In genomic region chr1:226548281-226549093, GRCh38 we compare ENCODE assay signal across 8 cellular contexts. TPM values are rescaled to one million over a fixed set of nuclear protein-coding genes. Genes with fewer than 3 reads are reported as not detected.
DNase-seq lines count a peak whose midpoint lies in the region; ATAC-seq and TF ChIP-seq lines count a peak whose summit lies in the region.

STUM (plus strand) TSS chr1:226548764; CDS start chr1:226548905, 141 bp downstream.

- H3K27me3 Mint-ChIP-seq in activated naive CD4-positive, alpha-beta T cell treated with anti-CD3 and anti-CD28 coated beads, Interleukin-2, amount 50 U/mL, for 24 hours: peaks cover 34% of the 10 kb centered on the region

- no peaks in the 10 kb centered on the region for H3K27me3 ChIP-seq in right atrium auricular region

- H3K4me1 Mint-ChIP-seq in activated naive CD4-positive, alpha-beta T cell treated with anti-CD3 and anti-CD28 coated beads, Interleukin-2, amount 50 U/mL, for 24 hours: peaks cover 15% of the 10 kb centered on the region

- no peak for TF ChIP-seq POLR2A in GM18505 (IDR thresholded peaks at IDR 0.05; ENCODE audit: borderline replicate concordance, extremely low read depth, insufficient read depth, insufficient read length)

- peak within 1 kb of the TSS; percentile 31 to 60 for H3K4me3 ChIP-seq in right atrium auricular region

- no peak for ATAC-seq in HG02588 (IDR thresholded peaks at IDR 0.05; ENCODE audit: unreplicated experiment)
- ATAC-seq in GM18505 (IDR thresholded peaks at IDR 0.05; ENCODE audit: unreplicated experiment): no peak

- no peaks in the 10 kb centered on the region for H3K9me3 Mint-ChIP-seq in activated naive CD4-positive, alpha-beta T cell treated with anti-CD3 and anti-CD28 coated beads, Interleukin-2, amount 50 U/mL, for 24 hours

- no peaks in the 10 kb centered on the region for H3K36me3 ChIP-seq in right atrium auricular region

- peak within 1 kb of the TSS; percentile 36 to 49 for H3K27ac ChIP-seq in right atrium auricular region

- H3K27ac Mint-ChIP-seq in activated naive CD4-positive, alpha-beta T cell treated with anti-CD3 and anti-CD28 coated beads, Interleukin-2, amount 50 U/mL, for 24 hours: no peak within 1 kb of the TSS

- DNase-seq in ELR (ENCODE audit: low read depth): peak; percentile 30
- peak; percentile 52 for DNase-seq in NCI-H1694 treated with DMSO at 0.1 percent for 48 hours (lab: John Stamatoyannopoulos, UW)
- DNase-seq in right atrium auricular region (ENCODE audit: low spot score): no peak
- peak; percentile 61 for DNase-seq in retina
- no peak for DNase-seq in NCI-H2196 (lab: John Stamatoyannopoulos, UW; ENCODE audit: unreplicated experiment)

- peaks cover 0 to 53% of the 10 kb centered on the region in 2 donors for H3K4me1 ChIP-seq in right atrium auricular region

- H3K4me3 Mint-ChIP-seq in activated naive CD4-positive, alpha-beta T cell treated with anti-CD3 and anti-CD28 coated beads, Interleukin-2, amount 50 U/mL, for 24 hours: peak within 1 kb of the TSS; percentile 77

- no peaks in the 10 kb centered on the region for H3K36me3 Mint-ChIP-seq in activated naive CD4-positive, alpha-beta T cell treated with anti-CD3 and anti-CD28 coated beads, Interleukin-2, amount 50 U/mL, for 24 hours

- no peak for TF ChIP-seq CTCF in right atrium auricular region (IDR thresholded peaks at IDR 0.05)

- no peaks in the 10 kb centered on the region for H3K9me3 ChIP-seq in right atrium auricular region

RNA-seq across cellular contexts. Expression of gene STUM, which starts in this region (rescaled TPM):
- total RNA-seq in right atrium auricular region: under 1 TPM; 0.43 to 0.70 TPM

Comparison
In these comparisons a context has a peak if more than half of its experiments do, and no peak if none do; other contexts are left out.
1. DNase-seq: peak in ELR (single experiment), NCI-H1694 treated with DMSO at 0.1 percent for 48 hours (single experiment) and retina (single experiment); none in right atrium auricular region (single experiment) and NCI-H2196 (single experiment).